2 cellular contexts compared by ENCODE assay signal in genomic region chr12:16492820-16493797, GRCh38.
A peak's percentile ranks its signal among the peaks of the same experiment; 100 is the strongest.
TF ChIP-seq lines count a peak whose summit lies in the region.

No MANE protein-coding gene starts in this region.

TF ChIP-seq in A549, 52 proteins besides CTCF, POLR2A, EP300 and RAD21 (continued from another document):
- TF ChIP-seq EHMT2 (IDR thresholded peaks at IDR 0.05; ENCODE audit: low read depth): no peak
- no peak for TF ChIP-seq SREBF2 (IDR thresholded peaks at IDR 0.05)
- TF ChIP-seq HDAC2 (IDR thresholded peaks at IDR 0.05): no peak

TF ChIP-seq in HepG2, 621 proteins besides CTCF, POLR2A, EP300 and RAD21 (continued from another document and continues in another):
- TF ChIP-seq HBP1 (CRISPR knock-in tag; IDR thresholded peaks at IDR 0.05; ENCODE audit: low read depth) (no peak), ZNF30 (CRISPR knock-in tag; IDR thresholded peaks at IDR 0.05) (no peak), ZFP62 (CRISPR knock-in tag; IDR thresholded peaks at IDR 0.05) (no peak), ZNF124 (CRISPR knock-in tag; IDR thresholded peaks at IDR 0.05) (0 out of 2 replicates have a peak, but pooled peaks have one; percentile 43), HNF4G (IDR thresholded peaks at IDR 0.05; ENCODE audit: borderline replicate concordance, low read depth, low read length) (peak; percentile 88), HNF4G (CRISPR knock-in tag; IDR thresholded peaks at IDR 0.05; ENCODE audit: borderline replicate concordance, low read depth) (no peak; the same call in 1 of the 2 replicates), ZMYM4 (CRISPR knock-in tag; IDR thresholded peaks at IDR 0.05) (peak; percentile 54; the same call in 1 of the 2 replicates), FOXA1 (IDR thresholded peaks at IDR 0.05) (no peak), FOXA1 (CRISPR knock-in tag; IDR thresholded peaks at IDR 0.05) (0 out of 2 replicates have a peak, but pooled peaks have one; percentile 29), ARNTL (CRISPR knock-in tag; IDR thresholded peaks at IDR 0.05) (0 out of 2 replicates have a peak, but pooled peaks have one; percentile 49), PPARG (CRISPR knock-in tag; conservative IDR thresholded peaks at IDR 0.05) (0 out of 2 replicates have a peak, but pooled peaks have one; percentile 32), ZNF232 (CRISPR knock-in tag; IDR thresholded peaks at IDR 0.05; ENCODE audit: borderline replicate concordance) (no peak), RARA (CRISPR knock-in tag; IDR thresholded peaks at IDR 0.05) (0 out of 2 replicates have a peak, but pooled peaks have one; percentile 8), DMAP1 (CRISPR knock-in tag; IDR thresholded peaks at IDR 0.05) (0 out of 2 replicates have a peak, but pooled peaks have one; percentile 20), HDAC2 (CRISPR knock-in tag; IDR thresholded peaks at IDR 0.05) (0 out of 2 replicates have a peak, but pooled peaks have one; percentile 23), ZNF556 (CRISPR knock-in tag; IDR thresholded peaks at IDR 0.05; ENCODE audit: borderline replicate concordance) (peak; percentile 66; the same call in 1 of the 2 replicates), IRF2 (CRISPR knock-in tag; IDR thresholded peaks at IDR 0.05) (peak; percentile 20; the same call in 1 of the 2 replicates), PITX1 (CRISPR knock-in tag; IDR thresholded peaks at IDR 0.05) (0 out of 2 replicates have a peak, but pooled peaks have one; percentile 44), SOX6 (IDR thresholded peaks at IDR 0.05) (no peak), SOX6 (CRISPR knock-in tag; IDR thresholded peaks at IDR 0.05) (peak; percentile 37; the same call in 1 of the 2 replicates), RCOR2 (CRISPR knock-in tag; IDR thresholded peaks at IDR 0.05) (peak; percentile 32; the same call in 1 of the 2 replicates), HNF4A (CRISPR knock-in tag; IDR thresholded peaks at IDR 0.05) (peak; percentile 91), ARNT2 (CRISPR knock-in tag; IDR thresholded peaks at IDR 0.05; ENCODE audit: low read depth) (no peak), ATF5 (CRISPR knock-in tag; IDR thresholded peaks at IDR 0.05; ENCODE audit: low read depth) (no peak), ZNF331 (CRISPR knock-in tag; IDR thresholded peaks at IDR 0.05) (peak; percentile 30; the same call in 1 of the 2 replicates), CEBPB (IDR thresholded peaks at IDR 0.05; ENCODE audit: borderline replicate concordance, low read depth, low read length) (peak; percentile 78), ISL2 (CRISPR knock-in tag; IDR thresholded peaks at IDR 0.05) (0 out of 2 replicates have a peak, but pooled peaks have one; percentile 49), RFX1 (IDR thresholded peaks at IDR 0.05) (no peak), ZNF12 (CRISPR knock-in tag; IDR thresholded peaks at IDR 0.05) (peak; percentile 74; the same call in 1 of the 2 replicates), NCOR1 (IDR thresholded peaks at IDR 0.05; ENCODE audit: borderline replicate concordance, low read length) (peak; percentile 84), FOXA3 (CRISPR knock-in tag; IDR thresholded peaks at IDR 0.05) (peak; percentile 54; the same call in 1 of the 2 replicates), CEBPG (CRISPR knock-in tag; IDR thresholded peaks at IDR 0.05) (peak; percentile 83), ZNF777 (CRISPR knock-in tag; IDR thresholded peaks at IDR 0.05) (no peak), ARID5B (CRISPR knock-in tag; IDR thresholded peaks at IDR 0.05) (peak; percentile 84), SALL1 (CRISPR knock-in tag; IDR thresholded peaks at IDR 0.05) (no peak), AFF4 (CRISPR knock-in tag; IDR thresholded peaks at IDR 0.05) (no peak), ARID3A (IDR thresholded peaks at IDR 0.05; ENCODE audit: low read depth, low read length) (0 out of 2 replicates have a peak, but pooled peaks have one; percentile 10), HOMEZ (CRISPR knock-in tag; IDR thresholded peaks at IDR 0.05; ENCODE audit: low read depth) (peak; percentile 42; the same call in 1 of the 2 replicates), SMYD3 (CRISPR knock-in tag; IDR thresholded peaks at IDR 0.05) (0 out of 2 replicates have a peak, but pooled peaks have one; percentile 25), ELF3 (CRISPR knock-in tag; IDR thresholded peaks at IDR 0.05) (0 out of 2 replicates have a peak, but pooled peaks have one; percentile 24), CC2D1A (CRISPR knock-in tag; IDR thresholded peaks at IDR 0.05) (no peak), ZNF878 (CRISPR knock-in tag; IDR thresholded peaks at IDR 0.05) (no peak), SAP130 (CRISPR knock-in tag; IDR thresholded peaks at IDR 0.05; ENCODE audit: low read depth) (peak; percentile 34; the same call in 1 of the 2 replicates), ZNF142 (CRISPR knock-in tag; IDR thresholded peaks at IDR 0.05) (no peak), MED1 (CRISPR knock-in tag; IDR thresholded peaks at IDR 0.05) (peak; percentile 39; the same call in 1 of the 2 replicates), PHF21A (CRISPR knock-in tag; IDR thresholded peaks at IDR 0.05) (peak; percentile 37; the same call in 1 of the 2 replicates)
